Comparison of ENCODE assay signal across 23 cellular contexts in the genomic region with DNA sequence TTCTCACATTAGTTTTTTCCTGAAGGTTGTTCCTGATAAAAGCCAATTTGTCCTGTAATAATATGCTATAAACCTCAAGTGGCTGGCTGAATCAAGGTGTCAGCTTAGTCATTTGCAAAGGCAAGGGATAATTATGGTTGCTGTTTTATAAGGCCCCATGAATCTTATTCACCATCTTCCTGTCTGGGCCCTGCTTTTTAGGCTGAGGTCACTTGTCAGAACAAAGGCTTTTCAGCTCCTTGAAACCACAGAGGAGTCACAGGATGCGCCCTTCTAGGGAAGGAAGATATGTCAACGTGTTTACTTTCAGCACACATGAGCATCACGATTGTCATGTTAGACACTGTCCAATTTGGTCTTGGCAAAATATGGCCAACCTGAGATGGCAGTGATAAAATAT.
DNase-seq lines count a peak whose midpoint lies in the region; ATAC-seq and TF ChIP-seq lines count a peak whose summit lies in the region.
"Had no signal": no experiment of that assay in that cellular context is flagged by ENCODE, and none has a peak within 500 bp of the region (broad histone marks: within the 10 kb centered on the region; RNA-seq: fewer than 3 reads in every experiment).

No MANE protein-coding gene starts in this region.

- no peak for DNase-seq in activated T-cell treated with anti-CD3 and anti-CD28 coated beads, Interleukin-2, amount 50 U/mL, for 72 hours
- no peak for DNase-seq in activated T-cell treated with anti-CD3 and anti-CD28 coated beads, Interleukin-2, amount 50 U/mL, for 24 hours
- DNase-seq in NCI-H1417 treated with DMSO at 0.1 percent for 48 hours (lab: John Stamatoyannopoulos, UW) (peak; percentile 19), natural killer cell (no peak), CD1c-positive myeloid dendritic cell (ENCODE audit: extremely low spot score) (no peak)
- DNase-seq in stimulated activated naive B cell treated with anti-CD40 and anti-IgM and Interleukin-4, amounts not matched to agents 10 μg/mL and 1 μg/mL and 100 μg/mL, for 72 hours = no peak
- DNase-seq: ACHN; activated B cell treated with CpG ODN at 0.5 μM for 24 hours; activated CD8-positive, alpha-beta memory T cell treated with anti-CD3 and anti-CD28 coated beads for 24 hours; activated T-cell treated with anti-CD3 and anti-CD28 coated beads, Interleukin-2, amount 50 U/mL, for 48 hours; effector CD4-positive, alpha-beta T cell; left cardiac atrium; mesenchymal stem cell; naive B cell; NCI-H1436 treated with DMSO at 0.1 percent for 48 hours; NK-92 treated with Interleukin-12 subunit alpha and Interleukin-12 subunit beta, amount 100 ng/mL, for 24 hours; SK-N-SH; stimulated activated CD4-positive, alpha-beta T cell treated with anti-CD3 and anti-CD28 coated beads, Interleukin-12 subunit alpha, Interleukin-12 subunit beta, amount 100 ng/mL, for 4 hours; stimulated activated CD8-positive, alpha-beta memory T cell treated with anti-CD3 and anti-CD28 coated beads, Interleukin-4, amount 100 ng/mL, for 48 hours had no signal

- no peaks in the 10 kb centered on the region for H3K4me1 Mint-ChIP-seq in activated T-cell treated with anti-CD3 and anti-CD28 coated beads, Interleukin-2, amount 50 U/mL, for 72 hours (ENCODE audit: low read depth)
- peaks cover 9% of the 10 kb centered on the region for H3K4me1 Mint-ChIP-seq in activated T-cell treated with anti-CD3 and anti-CD28 coated beads, Interleukin-2, amount 50 U/mL, for 24 hours (ENCODE audit: low read depth)
- H3K4me1 Mint-ChIP-seq in activated T-helper 17 cell treated with anti-CD3 and anti-CD28 coated beads, Interleukin-2, amount 50 U/mL, for 72 hours = no peaks in the 10 kb centered on the region
- peaks cover 15 to 37% of the 10 kb centered on the region in 2 donors for H3K4me1 Mint-ChIP-seq in stimulated activated naive B cell treated with anti-CD40 and anti-IgM and Interleukin-4, amounts not matched to agents 10 μg/mL and 1 μg/mL and 100 μg/mL, for 72 hours
- no peaks in the 10 kb centered on the region for H3K4me1 Mint-ChIP-seq in natural killer cell
- H3K4me1 Mint-ChIP-seq: activated naive CD4-positive, alpha-beta T cell treated with anti-CD3 and anti-CD28 coated beads, Interleukin-2, amount 50 U/mL, for 24 hours had no signal

- no peaks in the 10 kb centered on the region for H3K9me3 Mint-ChIP-seq in activated T-cell treated with anti-CD3 and anti-CD28 coated beads, Interleukin-2, amount 50 U/mL, for 72 hours
- no peaks in the 10 kb centered on the region for H3K9me3 Mint-ChIP-seq in activated T-cell treated with anti-CD3 and anti-CD28 coated beads, Interleukin-2, amount 50 U/mL, for 24 hours
- no peaks in the 10 kb centered on the region for H3K9me3 Mint-ChIP-seq in activated T-helper 17 cell treated with anti-CD3 and anti-CD28 coated beads, Interleukin-2, amount 50 U/mL, for 72 hours
- H3K9me3 Mint-ChIP-seq in stimulated activated naive B cell treated with anti-CD40 and anti-IgM and Interleukin-4, amounts not matched to agents 10 μg/mL and 1 μg/mL and 100 μg/mL, for 72 hours = peaks cover 2 to 3% of the 10 kb centered on the region in 2 donors
- H3K9me3 Mint-ChIP-seq in natural killer cell = no peaks in the 10 kb centered on the region
- H3K9me3 Mint-ChIP-seq: activated B cell treated with CpG ODN at 0.5 μM for 24 hours; activated naive CD4-positive, alpha-beta T cell treated with anti-CD3 and anti-CD28 coated beads, Interleukin-2, amount 50 U/mL, for 24 hours; naive B cell had no signal

- H3K27me3 Mint-ChIP-seq in activated T-cell treated with anti-CD3 and anti-CD28 coated beads, Interleukin-2, amount 50 U/mL, for 72 hours (ENCODE audit: low read depth) = peaks cover 7% of the 10 kb centered on the region
- H3K27me3 Mint-ChIP-seq in activated T-cell treated with anti-CD3 and anti-CD28 coated beads, Interleukin-2, amount 50 U/mL, for 24 hours = no peaks in the 10 kb centered on the region
- H3K27me3 Mint-ChIP-seq in activated T-helper 17 cell treated with anti-CD3 and anti-CD28 coated beads, Interleukin-2, amount 50 U/mL, for 72 hours = no peaks in the 10 kb centered on the region
- H3K27me3 Mint-ChIP-seq in stimulated activated naive B cell treated with anti-CD40 and anti-IgM and Interleukin-4, amounts not matched to agents 10 μg/mL and 1 μg/mL and 100 μg/mL, for 72 hours = peaks cover 0 to 9% of the 10 kb centered on the region in 2 donors
- peaks cover 0 to 2% of the 10 kb centered on the region in 2 donors for H3K27me3 Mint-ChIP-seq in natural killer cell (ENCODE audit: low read depth in 2 of 2)
- H3K27me3 Mint-ChIP-seq: activated naive CD4-positive, alpha-beta T cell treated with anti-CD3 and anti-CD28 coated beads, Interleukin-2, amount 50 U/mL, for 24 hours; naive B cell had no signal

- TF ChIP-seq CTCF in natural killer cell (IDR thresholded peaks at IDR 0.05) = no peak

- ATAC-seq in activated T-cell treated with anti-CD3 and anti-CD28 coated beads, Interleukin-2, amount 50 U/mL, for 72 hours (replicated peaks in 1 of 2) = peak; percentile 46 to 63
- ATAC-seq in activated T-helper 17 cell treated with anti-CD3 and anti-CD28 coated beads, Interleukin-2, amount 50 U/mL, for 72 hours (replicated peaks) = peak; percentile 31
- peak; percentile 3 to 13 for ATAC-seq in stimulated activated naive B cell treated with anti-CD40 and anti-IgM and Interleukin-4, amounts not matched to agents 10 μg/mL and 1 μg/mL and 100 μg/mL, for 72 hours (replicated peaks)
- ATAC-seq in natural killer cell (no peak), GM18909 (IDR thresholded peaks at IDR 0.05; ENCODE audit: poor library complexity, unreplicated experiment) (no peak)
- ATAC-seq: HCT116, left cardiac atrium had no signal

- H3K4me3 Mint-ChIP-seq in activated T-cell treated with anti-CD3 and anti-CD28 coated beads, Interleukin-2, amount 50 U/mL, for 72 hours = no peak overlapping the region
- no peak overlapping the region for H3K4me3 Mint-ChIP-seq in activated T-cell treated with anti-CD3 and anti-CD28 coated beads, Interleukin-2, amount 50 U/mL, for 24 hours
- no peak overlapping the region for H3K4me3 Mint-ChIP-seq in activated T-helper 17 cell treated with anti-CD3 and anti-CD28 coated beads, Interleukin-2, amount 50 U/mL, for 72 hours
- no peak overlapping the region for H3K4me3 Mint-ChIP-seq in stimulated activated naive B cell treated with anti-CD40 and anti-IgM and Interleukin-4, amounts not matched to agents 10 μg/mL and 1 μg/mL and 100 μg/mL, for 72 hours
- no peak overlapping the region for H3K4me3 Mint-ChIP-seq in natural killer cell
- H3K4me3 Mint-ChIP-seq: activated B cell treated with CpG ODN at 0.5 μM for 24 hours; activated naive CD4-positive, alpha-beta T cell treated with anti-CD3 and anti-CD28 coated beads, Interleukin-2, amount 50 U/mL, for 24 hours; naive B cell had no signal

- intact Hi-C loops in natural killer cell (cut with micrococcal nuclease) = no loop called here

- H3K36me3 Mint-ChIP-seq in activated T-cell treated with anti-CD3 and anti-CD28 coated beads, Interleukin-2, amount 50 U/mL, for 72 hours (ENCODE audit: insufficient read depth in 2 of 2) = no peaks in the 10 kb centered on the region
- no peaks in the 10 kb centered on the region for H3K36me3 Mint-ChIP-seq in activated T-cell treated with anti-CD3 and anti-CD28 coated beads, Interleukin-2, amount 50 U/mL, for 24 hours (ENCODE audit: low read depth)
- no peaks in the 10 kb centered on the region for H3K36me3 Mint-ChIP-seq in activated T-helper 17 cell treated with anti-CD3 and anti-CD28 coated beads, Interleukin-2, amount 50 U/mL, for 72 hours (ENCODE audit: low read depth)
- peaks cover 3 to 6% of the 10 kb centered on the region in 2 donors for H3K36me3 Mint-ChIP-seq in stimulated activated naive B cell treated with anti-CD40 and anti-IgM and Interleukin-4, amounts not matched to agents 10 μg/mL and 1 μg/mL and 100 μg/mL, for 72 hours
- no peaks in the 10 kb centered on the region for H3K36me3 Mint-ChIP-seq in natural killer cell
- H3K36me3 Mint-ChIP-seq: activated naive CD4-positive, alpha-beta T cell treated with anti-CD3 and anti-CD28 coated beads, Interleukin-2, amount 50 U/mL, for 24 hours; naive B cell had no signal

- no peak overlapping the region for H3K27ac Mint-ChIP-seq in activated T-cell treated with anti-CD3 and anti-CD28 coated beads, Interleukin-2, amount 50 U/mL, for 72 hours
- H3K27ac Mint-ChIP-seq in activated T-cell treated with anti-CD3 and anti-CD28 coated beads, Interleukin-2, amount 50 U/mL, for 24 hours = no peak overlapping the region
- no peak overlapping the region for H3K27ac Mint-ChIP-seq in activated T-helper 17 cell treated with anti-CD3 and anti-CD28 coated beads, Interleukin-2, amount 50 U/mL, for 72 hours
- no peak overlapping the region for H3K27ac Mint-ChIP-seq in stimulated activated naive B cell treated with anti-CD40 and anti-IgM and Interleukin-4, amounts not matched to agents 10 μg/mL and 1 μg/mL and 100 μg/mL, for 72 hours
- H3K27ac Mint-ChIP-seq in natural killer cell = no peak overlapping the region
- H3K27ac Mint-ChIP-seq: activated B cell treated with CpG ODN at 0.5 μM for 24 hours; activated naive CD4-positive, alpha-beta T cell treated with anti-CD3 and anti-CD28 coated beads, Interleukin-2, amount 50 U/mL, for 24 hours had no signal

Comparison
In these comparisons a context has a peak if more than half of its experiments do, and no peak if none do; other contexts are left out.
1. ATAC-seq: peak in activated T-cell treated with anti-CD3 and anti-CD28 coated beads, Interleukin-2, amount 50 U/mL, for 72 hours (2 of 2), activated T-helper 17 cell treated with anti-CD3 and anti-CD28 coated beads, Interleukin-2, amount 50 U/mL, for 72 hours (single experiment) and stimulated activated naive B cell treated with anti-CD40 and anti-IgM and Interleukin-4, amounts not matched to agents 10 μg/mL and 1 μg/mL and 100 μg/mL, for 72 hours (2 of 2); none in natural killer cell (0 of 3) and GM18909 (single experiment).